9 cellular contexts compared by ENCODE assay signal in the genomic region with DNA sequence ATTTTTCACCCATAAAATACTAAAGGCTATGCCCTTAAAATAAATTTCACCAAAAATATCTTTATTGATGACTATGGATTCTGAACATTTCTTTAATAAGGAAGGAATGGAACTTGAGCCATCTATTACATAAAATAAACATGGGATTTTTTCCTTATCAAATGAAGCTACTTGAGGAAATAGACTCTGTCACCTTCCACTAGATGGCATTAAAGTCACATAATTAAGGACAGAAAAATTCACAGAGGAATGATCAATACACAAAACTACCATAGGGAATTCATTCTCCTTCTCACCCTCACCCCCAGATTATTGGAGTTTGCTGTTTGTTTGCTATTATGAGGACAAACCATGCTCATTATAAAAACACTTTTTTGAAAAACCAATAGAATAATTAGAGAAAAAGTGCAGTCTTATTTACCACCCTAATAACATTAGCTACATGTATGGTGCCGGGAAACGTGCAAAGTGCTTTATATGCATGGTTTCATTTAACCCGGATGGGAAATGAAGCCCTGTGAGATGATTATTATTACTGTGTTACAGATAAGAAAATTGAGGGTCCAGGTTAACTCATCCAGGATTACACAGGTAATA. TPM values are rescaled to one million over a fixed set of nuclear protein-coding genes. Genes with fewer than 3 reads are reported as not detected.
DNase-seq lines count a peak whose midpoint lies in the region; ATAC-seq, FAIRE-seq and TF ChIP-seq lines count a peak whose summit lies in the region.
"Had no signal": no experiment of that assay in that cellular context is flagged by ENCODE, and none has a peak within 500 bp of the region (broad histone marks: within the 10 kb centered on the region; RNA-seq: fewer than 3 reads in every experiment).

No MANE protein-coding gene starts in this region.

- BruUV-seq in PC-9 (replicated peaks; lab: Mats Ljungman, UMichigan): no TSS peak

- H3F3A ChIP-seq in SK-N-SH (replicated peaks; ENCODE audit: insufficient read depth) (no peaks in the 10 kb centered on the region), PC-9 (ENCODE audit: insufficient read depth, low read depth) (no peaks in the 10 kb centered on the region)

- H3K9me3 ChIP-seq in SK-N-SH (no peaks in the 10 kb centered on the region), PC-9 (ENCODE audit: insufficient read depth, low read depth) (no peaks in the 10 kb centered on the region), tibial nerve (peaks cover 0 to 2% (median 0%) of the 10 kb centered on the region in 4 donors)

- H2AFZ ChIP-seq in SK-N-SH (ENCODE audit: low read depth) (no peak overlapping the region), PC-9 (no peak overlapping the region)

- H3K27ac Mint-ChIP-seq in natural killer cell: no peak overlapping the region
- no peak overlapping the region for H3K27ac Mint-ChIP-seq in stimulated activated naive CD8-positive, alpha-beta T cell treated with anti-CD3 and anti-CD28 coated beads, Interleukin-15, amount 100 ng/mL, for 72 hours

- H3K36me3 Mint-ChIP-seq in natural killer cell: no peaks in the 10 kb centered on the region

- no peaks in the 10 kb centered on the region for H3K9me2 ChIP-seq in SK-N-SH
- no peaks in the 10 kb centered on the region for H3K9me2 ChIP-seq in PC-9 (ENCODE audit: insufficient read depth)

- H3K79me2 ChIP-seq in SK-N-SH (ENCODE audit: insufficient read depth) (no peaks in the 10 kb centered on the region), PC-9 (ENCODE audit: low read depth) (no peaks in the 10 kb centered on the region)

- H4K20me1 ChIP-seq in SK-N-SH (ENCODE audit: insufficient read depth): no peaks in the 10 kb centered on the region
- no peaks in the 10 kb centered on the region for H4K20me1 ChIP-seq in PC-9 (ENCODE audit: insufficient read depth)

- no peaks in the 10 kb centered on the region for H3K9me3 Mint-ChIP-seq in natural killer cell
- no peaks in the 10 kb centered on the region for H3K9me3 Mint-ChIP-seq in stimulated activated naive CD8-positive, alpha-beta T cell treated with anti-CD3 and anti-CD28 coated beads, Interleukin-15, amount 100 ng/mL, for 72 hours

- DNase-seq in SK-N-SH (peak; percentile 32), PC-9 (peak in 1 of 2 experiments; percentile 41), frontal cortex (ENCODE audit: low spot score in 2 of 2) (peak in 1 of 2 donors; percentile 39), tibial nerve (ENCODE audit: low spot score in 2 of 2) (no peak), natural killer cell (no peak), RPMI8226 (no peak)
- DNase-seq in stimulated activated naive CD8-positive, alpha-beta T cell treated with anti-CD3 and anti-CD28 coated beads, Interleukin-15, amount 100 ng/mL, for 72 hours: no peak

- no peak overlapping the region for H3K4me3 Mint-ChIP-seq in natural killer cell
- no peak overlapping the region for H3K4me3 Mint-ChIP-seq in stimulated activated naive CD8-positive, alpha-beta T cell treated with anti-CD3 and anti-CD28 coated beads, Interleukin-15, amount 100 ng/mL, for 72 hours

- 24% methylated on average over 3 of the region's 3 CpGs for WGBS in SK-N-SH (ENCODE audit: low lambda C conversion rate)
- 47 to 76% methylated on average over 3 of the region's 3 CpGs for WGBS in tibial nerve, 2 donors

- H3K27ac ChIP-seq in SK-N-SH (ENCODE audit: low read depth in 2 of 2, low read length in 1 of 2) (no peak overlapping the region), PC-9 (no peak overlapping the region), tibial nerve (no peak overlapping the region)

- intact Hi-C loops in PC-9 (cut with micrococcal nuclease; ENCODE audit: unreplicated experiment): loop anchor here (2.0 to 5.0 kb wide), 3 partner anchors 136 to 441 kb away; no protein-coding TSS in a partner anchor
- intact Hi-C loops in natural killer cell (cut with micrococcal nuclease): loop anchor here (10.0 kb wide), 1 partner anchor 299 kb away; no protein-coding TSS in a partner anchor

- peak; percentile 81 for FAIRE-seq in frontal cortex (lab: Jason Lieb, UNC)

- peak; percentile 65 for TF ChIP-seq RAD21 in SK-N-SH (IDR thresholded peaks at IDR 0.05; ENCODE audit: low read length)

- H3K4me2 ChIP-seq in SK-N-SH (no peak overlapping the region), PC-9 (no peak overlapping the region)

- no peak for TF ChIP-seq POLR2A in tibial nerve (IDR thresholded peaks at IDR 0.05)

- H3K4me3 ChIP-seq in SK-N-SH (ENCODE audit: low read depth in 2 of 2, low read length in 1 of 2) (no peak overlapping the region; a peak in 1 of 4 replicates), PC-9 (no peak overlapping the region), tibial nerve (no peak overlapping the region)

- H3K27me3 Mint-ChIP-seq in natural killer cell (ENCODE audit: low read depth in 2 of 2): no peaks in the 10 kb centered on the region
- no peaks in the 10 kb centered on the region for H3K27me3 Mint-ChIP-seq in stimulated activated naive CD8-positive, alpha-beta T cell treated with anti-CD3 and anti-CD28 coated beads, Interleukin-15, amount 100 ng/mL, for 72 hours

- TF ChIP-seq EP300 in SK-N-SH (IDR thresholded peaks at IDR 0.05; ENCODE audit: borderline replicate concordance in 1 of 2, low read depth in 1 of 2, low read length in 1 of 2): no peak
- no peak for TF ChIP-seq EP300 in tibial nerve (IDR thresholded peaks at IDR 0.05)

- TF ChIP-seq CTCF in SK-N-SH (IDR thresholded peaks at IDR 0.05) (peak; percentile 51), PC-9 (conservative IDR thresholded peaks at IDR 0.05) (peak; percentile 59; the same call in 1 of the 2 replicates), tibial nerve (IDR thresholded peaks at IDR 0.05) (peak; percentile 12 to 48 (median 29)), natural killer cell (IDR thresholded peaks at IDR 0.05) (no peak)

- no peaks in the 10 kb centered on the region for H3K4me1 Mint-ChIP-seq in natural killer cell
- H3K4me1 Mint-ChIP-seq in stimulated activated naive CD8-positive, alpha-beta T cell treated with anti-CD3 and anti-CD28 coated beads, Interleukin-15, amount 100 ng/mL, for 72 hours: no peaks in the 10 kb centered on the region

- H3K4me1 ChIP-seq in SK-N-SH (ENCODE audit: control insufficient read depth in 1 of 2, insufficient read depth in 2 of 2, low read depth in 1 of 2, low read length in 1 of 2) (no peaks in the 10 kb centered on the region), PC-9 (replicated peaks; ENCODE audit: insufficient read depth) (no peaks in the 10 kb centered on the region), tibial nerve (no peaks in the 10 kb centered on the region)

- no peaks in the 10 kb centered on the region for H3K36me3 ChIP-seq in SK-N-SH (replicated peaks in 1 of 2; ENCODE audit: control insufficient read depth in 1 of 2, insufficient read depth in 2 of 2, low read length in 1 of 2)
- H3K36me3 ChIP-seq in PC-9 (ENCODE audit: low read depth): no peaks in the 10 kb centered on the region
- no peaks in the 10 kb centered on the region for H3K36me3 ChIP-seq in tibial nerve

- POLR2A ChIA-PET in SK-N-SH (lab: Yijun Ruan, JAX) (interaction anchor here (1.0 kb wide), 1 partner anchor 139 kb away, joined by 5 read pairs; no protein-coding TSS in a partner anchor), PC-9 (lab: Charles Lee; ENCODE audit: unreplicated experiment) (no interaction called here)

- ATAC-seq in SK-N-SH treated with all-trans-retinoic acid at 6 μM for 48 hours (no peak; the same call in 2 of the 3 replicates), natural killer cell (no peak)
- no peak for ATAC-seq in stimulated activated naive CD8-positive, alpha-beta T cell treated with anti-CD3 and anti-CD28 coated beads, Interleukin-15, amount 100 ng/mL, for 72 hours

- H3K27me3 ChIP-seq in SK-N-SH (ENCODE audit: insufficient read depth): no peaks in the 10 kb centered on the region
- H3K27me3 ChIP-seq in PC-9 (ENCODE audit: insufficient read depth, low read depth): 0 out of 2 replicates have a peak, but pooled peaks cover 8% of the 10 kb centered on the region
- H3K27me3 ChIP-seq in tibial nerve: no peaks in the 10 kb centered on the region

- H3K9ac ChIP-seq in SK-N-SH: no peak overlapping the region

- CTCF ChIA-PET in SK-N-SH (lab: Yijun Ruan, JAX): interaction anchor here (0.5 to 2.9 kb wide), 49 partner anchors 9 to 526 kb away, joined by 3 to 98 read pairs (median 4); a partner anchor contains a TSS
- CTCF ChIA-PET in PC-9 (lab: Charles Lee): interaction anchor here (0.7 kb wide), 1 partner anchor 366 kb away, joined by 4 read pairs; no protein-coding TSS in a partner anchor

TF ChIP-seq in SK-N-SH, 30 proteins besides CTCF, POLR2A, EP300 and RAD21:
- TF ChIP-seq CHD2 (IDR thresholded peaks at IDR 0.05; ENCODE audit: low read length, partially characterized antibody): no peak
- TF ChIP-seq SMC3 (IDR thresholded peaks at IDR 0.05; ENCODE audit: low read depth, low read length): peak; percentile 28; the same call in 1 of the 2 replicates
TF ChIP-seq in SK-N-SH: peak in this region for 1.

TF ChIP-seq in SK-N-SH treated with all-trans-retinoic acid at 6 μM for 48 hours, 23 proteins besides CTCF, POLR2A, EP300 and RAD21:
- TF ChIP-seq, protein P1, sequence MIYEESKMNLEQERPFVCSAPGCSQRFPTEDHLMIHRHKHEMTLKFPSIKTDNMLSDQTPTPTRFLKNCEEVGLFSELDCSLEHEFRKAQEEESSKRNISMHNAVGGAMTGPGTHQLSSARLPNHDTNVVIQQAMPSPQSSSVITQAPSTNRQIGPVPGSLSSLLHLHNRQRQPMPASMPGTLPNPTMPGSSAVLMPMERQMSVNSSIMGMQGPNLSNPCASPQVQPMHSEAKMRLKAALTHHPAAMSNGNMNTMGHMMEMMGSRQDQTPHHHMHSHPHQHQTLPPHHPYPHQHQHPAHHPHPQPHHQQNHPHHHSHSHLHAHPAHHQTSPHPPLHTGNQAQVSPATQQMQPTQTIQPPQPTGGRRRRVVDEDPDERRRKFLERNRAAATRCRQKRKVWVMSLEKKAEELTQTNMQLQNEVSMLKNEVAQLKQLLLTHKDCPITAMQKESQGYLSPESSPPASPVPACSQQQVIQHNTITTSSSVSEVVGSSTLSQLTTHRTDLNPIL (CRISPR knock-in tag; IDR thresholded peaks at IDR 0.05; ENCODE audit: low read depth): no peak
- no peak for TF ChIP-seq PPARA (CRISPR knock-in tag; IDR thresholded peaks at IDR 0.05; ENCODE audit: borderline replicate concordance)
- TF ChIP-seq ARNTL (CRISPR knock-in tag; IDR thresholded peaks at IDR 0.05; ENCODE audit: borderline replicate concordance, low read depth): no peak
- TF ChIP-seq ZNF8 (CRISPR knock-in tag; IDR thresholded peaks at IDR 0.05): no peak
- no peak for TF ChIP-seq TOX (CRISPR knock-in tag; IDR thresholded peaks at IDR 0.05; ENCODE audit: borderline replicate concordance)

RNA-seq across cellular contexts. Expression of a gene that starts 21.1 kb away (rescaled TPM):
- polyA plus RNA-seq in SK-N-SH (2012; rRNA removed): not detected in 2 replicates
- not detected in 2 replicates for polyA plus RNA-seq in SK-N-SH (2012; cell fraction: cytosol; rRNA removed)
- not detected in 2 replicates for polyA plus RNA-seq in SK-N-SH (2012; cell fraction: nucleus; rRNA removed)
- not detected in 2 replicates for total RNA-seq in PC-9 (2021)
- not detected for total RNA-seq in frontal cortex
- total RNA-seq in tibial nerve: under 1 TPM in 2 of 4 donors, not detected in 2; 0.59 to 0.87 TPM
- total RNA-seq in natural killer cell: not detected
- total RNA-seq: Daoy had no signal
